Comparison of ENCODE assay signal across 1 cellular context in the genomic region with DNA sequence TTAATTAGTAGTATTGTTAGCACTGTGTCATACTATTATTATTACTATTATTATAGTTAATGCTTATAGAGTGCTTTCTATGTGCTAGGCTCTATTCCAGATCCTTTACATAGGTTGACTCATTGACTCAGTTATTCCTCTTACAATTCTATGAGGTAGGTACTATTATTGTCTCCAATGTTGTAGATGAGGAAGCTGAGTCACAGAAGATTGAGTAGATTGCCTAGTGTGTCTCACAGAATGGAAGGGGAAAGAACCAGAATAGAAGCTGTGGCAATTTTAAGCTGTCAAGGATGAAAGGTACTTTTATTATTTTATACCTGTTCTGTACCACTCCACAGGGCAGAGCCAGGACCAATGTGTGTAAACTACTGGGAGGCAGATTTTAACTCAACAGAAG.
TF ChIP-seq lines count a peak whose summit lies in the region.

No MANE protein-coding gene starts in this region.

TF ChIP-seq in endothelial cell of umbilical vein, 7 proteins besides CTCF, POLR2A, EP300 and RAD21:
- TF ChIP-seq MYC (IDR thresholded peaks at IDR 0.05; ENCODE audit: low read depth, low read length) (no peak), JUN (IDR thresholded peaks at IDR 0.05; ENCODE audit: borderline replicate concordance, insufficient read depth, insufficient read length, low read depth) (peak; percentile 80), FOS (IDR thresholded peaks at IDR 0.05; ENCODE audit: borderline replicate concordance, insufficient read depth, low read length) (peak; percentile 56), GATA2 (IDR thresholded peaks at IDR 0.05; ENCODE audit: insufficient read depth, insufficient read length, low read depth, low read length) (peak; percentile 73)
- TF ChIP-seq, protein P1, sequence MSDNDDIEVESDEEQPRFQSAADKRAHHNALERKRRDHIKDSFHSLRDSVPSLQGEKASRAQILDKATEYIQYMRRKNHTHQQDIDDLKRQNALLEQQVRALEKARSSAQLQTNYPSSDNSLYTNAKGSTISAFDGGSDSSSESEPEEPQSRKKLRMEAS (IDR thresholded peaks at IDR 0.05; ENCODE audit: insufficient read depth, insufficient read length) = no peak
